Comparison of ENCODE assay signal across 8 cellular contexts in genomic region chr16:58515125-58515870, GRCh38. TPM values are rescaled to one million over a fixed set of nuclear protein-coding genes. Genes with fewer than 3 reads are reported as not detected.
DNase-seq lines count a peak whose midpoint lies in the region; ATAC-seq and TF ChIP-seq lines count a peak whose summit lies in the region.

Gene SETD6 (plus strand): TSS chr16:58515517. CDS start chr16:58515538, 21 bp downstream.

- TF ChIP-seq CTCF in HCT116 (IDR thresholded peaks at IDR 0.05 in 2 of 3, conservative IDR thresholded peaks at IDR 0.05 in 1 of 3; ENCODE audit: borderline replicate concordance in 1 of 3, insufficient read depth in 1 of 3, low read depth in 2 of 3, low read length in 2 of 3): no peak; a peak in 1 of 6 replicates
- peak in 3 of 4 experiments; percentile 18 to 31 (median 26) for TF ChIP-seq CTCF in uterus (IDR thresholded peaks at IDR 0.05)

- H3K9ac ChIP-seq in HCT116 (ENCODE audit: low read length): peak within 1 kb of the TSS; percentile 92

- H3K27ac ChIP-seq in HCT116 (ENCODE audit: low read depth, low read length) (peak within 1 kb of the TSS; percentile 88), right cardiac atrium (ENCODE audit: low read length) (peak within 1 kb of the TSS; percentile 31), uterus (peak within 1 kb of the TSS; percentile 68 to 75)

- H3K4me3 Mint-ChIP-seq in T-helper 1 cell treated with Interleukin-12 subunit alpha and Interleukin-12 subunit beta and Interleukin-4 antibody, amounts not matched to agents 30 μg/mL and 1 μg/mL, for 36 hours: peak within 1 kb of the TSS; percentile 84

- H3K27me3 Mint-ChIP-seq in T-helper 1 cell treated with Interleukin-12 subunit alpha and Interleukin-12 subunit beta and Interleukin-4 antibody, amounts not matched to agents 30 μg/mL and 1 μg/mL, for 36 hours (ENCODE audit: low read depth): no peaks in the 10 kb centered on the region

- H3K36me3 ChIP-seq in HCT116 (ENCODE audit: control insufficient read depth in 1 of 2, insufficient read depth in 2 of 2, low read length in 2 of 2) (peaks cover 26 to 54% of the 10 kb centered on the region in 2 experiments), uterus (no peaks in the 10 kb centered on the region)

- peaks cover 15% of the 10 kb centered on the region for H3K36me3 Mint-ChIP-seq in T-helper 1 cell treated with Interleukin-12 subunit alpha and Interleukin-12 subunit beta and Interleukin-4 antibody, amounts not matched to agents 30 μg/mL and 1 μg/mL, for 36 hours (ENCODE audit: low read depth)

- intact Hi-C loops in HCT116 (cut with micrococcal nuclease) (loop anchor here (1.0 kb wide), 1 partner anchor 146 kb away; no protein-coding TSS in a partner anchor), right cardiac atrium (cut with DNase I) (loop anchor here in 2 of 4 donors (10.0 kb wide), 3 partner anchors 120 to 240 kb away; no protein-coding TSS in a partner anchor), uterus (cut with DNase I; ENCODE audit: low total_unique reads) (no loop called here)

- peaks cover 27% of the 10 kb centered on the region for H3K4me1 Mint-ChIP-seq in T-helper 1 cell treated with Interleukin-12 subunit alpha and Interleukin-12 subunit beta and Interleukin-4 antibody, amounts not matched to agents 30 μg/mL and 1 μg/mL, for 36 hours (ENCODE audit: low read depth)

- RAD21 ChIA-PET in HCT116 (lab: Charles Lee; ENCODE audit: low non-redundant PET in 1 of 2, low total read pairs in 2 of 2, uncharacterized antibody in 2 of 2, unreplicated experiment in 2 of 2): no interaction called here

- peak within 1 kb of the TSS; percentile 32 for H3K27ac Mint-ChIP-seq in T-helper 1 cell treated with Interleukin-12 subunit alpha and Interleukin-12 subunit beta and Interleukin-4 antibody, amounts not matched to agents 30 μg/mL and 1 μg/mL, for 36 hours

- no peak for TF ChIP-seq RAD21 in HCT116 (IDR thresholded peaks at IDR 0.05; ENCODE audit: low read depth)

- WGBS in right cardiac atrium: under 1% methylated on average over 80 of the region's 80 CpGs

- CTCF ChIA-PET in HCT116 (lab: Charles Lee): interaction anchor here (0.8 to 4.8 kb wide), 2 partner anchors 146 kb away, joined by 6 to 35 read pairs; no protein-coding TSS in a partner anchor

- H3K9me3 ChIP-seq in HCT116 (ENCODE audit: control insufficient read depth in 1 of 2, insufficient read depth in 1 of 2, low read depth in 1 of 2, low read length in 2 of 2) (no peaks in the 10 kb centered on the region), right cardiac atrium (ENCODE audit: control insufficient read depth, low read length) (no peaks in the 10 kb centered on the region), uterus (no peaks in the 10 kb centered on the region)

- H4K20me1 ChIP-seq in HCT116 (ENCODE audit: insufficient read depth): no peaks in the 10 kb centered on the region; the same call in 1 of the 2 replicates

- H3K4me3 ChIP-seq in HCT116 (replicated peaks in 1 of 2; ENCODE audit: low read depth in 1 of 2, low read length in 2 of 2) (peak within 1 kb of the TSS; percentile 72 to 85), right cardiac atrium (ENCODE audit: low read length) (peak within 1 kb of the TSS; percentile 56), uterus (peak within 1 kb of the TSS; percentile 64 to 83)

- H2AFZ ChIP-seq in HCT116 (ENCODE audit: low read depth, low read length, poor library complexity, severe bottlenecking): no peak within 1 kb of the TSS

- ATAC-seq in HCT116: peak; percentile 80
- peak; percentile 94 to 95 for ATAC-seq in right cardiac atrium

- H3K4me1 ChIP-seq in HCT116 (ENCODE audit: control insufficient read depth in 1 of 2, insufficient read depth in 2 of 2, low read length in 2 of 2) (peaks cover 5 to 22% of the 10 kb centered on the region in 2 experiments; a peak in 3 of 4 replicates), right cardiac atrium (ENCODE audit: control insufficient read depth, insufficient read depth, low read length) (peaks cover 5% of the 10 kb centered on the region), uterus (peaks cover 0 to 4% of the 10 kb centered on the region in 2 donors)

- TF ChIP-seq POLR2A in GM10847 (IDR thresholded peaks at IDR 0.05; ENCODE audit: extremely low read depth, insufficient read length) (peak; percentile 46), HCT116 (IDR thresholded peaks at IDR 0.05; ENCODE audit: borderline replicate concordance, extremely low read depth, insufficient read depth, insufficient read length) (peak; percentile 60), uterus (IDR thresholded peaks at IDR 0.05) (peak in 1 of 2 donors; percentile 34)

- peaks cover 89% of the 10 kb centered on the region for H3K79me2 ChIP-seq in HCT116 (ENCODE audit: insufficient read depth, low read length)

- POLR2A ChIA-PET in HCT116 (lab: Charles Lee): interaction anchor here (1.3 kb wide), 1 partner anchor 146 kb away, joined by 3 read pairs; no protein-coding TSS in a partner anchor

- H3K9me3 Mint-ChIP-seq in T-helper 1 cell treated with Interleukin-12 subunit alpha and Interleukin-12 subunit beta and Interleukin-4 antibody, amounts not matched to agents 30 μg/mL and 1 μg/mL, for 36 hours: no peaks in the 10 kb centered on the region

- BruUV-seq in HCT116 (replicated peaks; lab: Mats Ljungman, UMichigan): no TSS peak

- no peaks in the 10 kb centered on the region for H3K27me3 ChIP-seq in HCT116 (ENCODE audit: insufficient read depth, low read length)
- no peaks in the 10 kb centered on the region for H3K27me3 ChIP-seq in right cardiac atrium (ENCODE audit: control insufficient read depth, insufficient read depth)
- H3K27me3 ChIP-seq in uterus: no peaks in the 10 kb centered on the region

- no peaks in the 10 kb centered on the region for H3K9me2 ChIP-seq in HCT116 (ENCODE audit: insufficient read depth)

- H3K4me2 ChIP-seq in HCT116 (ENCODE audit: low read length): peak within 1 kb of the TSS; percentile 97

- DNase-seq in HCT116 (ENCODE audit: low read depth, low spot score) (peak; percentile 70), NAMALWA (ENCODE audit: low spot score) (peak; percentile 83), anterior cingulate cortex (lab: John Stamatoyannopoulos, UW) (peak; percentile 48 to 94 (median 82)), right cardiac atrium (peak; percentile 90 to 95 (median 94)), pulmonary artery endothelial cell (ENCODE audit: low read depth, low spot score) (peak; percentile 65), uterus (peak; percentile 83 to 87)

TF ChIP-seq in HCT116, 20 proteins besides CTCF, POLR2A, EP300 and RAD21:
- TF ChIP-seq POLR2AphosphoS5 (IDR thresholded peaks at IDR 0.05; ENCODE audit: low read depth, low read length) (peak; percentile 81), ZFX (IDR thresholded peaks at IDR 0.05) (peak; percentile 70; the same call in 1 of the 2 replicates), MAX (IDR thresholded peaks at IDR 0.05) (peak; percentile 99), CBX3 (IDR thresholded peaks at IDR 0.05; ENCODE audit: low read depth) (no peak; the same call in 1 of the 2 replicates), ATF3 (IDR thresholded peaks at IDR 0.05) (no peak), ELF1 (IDR thresholded peaks at IDR 0.05; ENCODE audit: borderline replicate concordance, low read depth) (no peak; the same call in 1 of the 2 replicates), SP1 (IDR thresholded peaks at IDR 0.05; ENCODE audit: low read depth) (peak; percentile 25; the same call in 1 of the 2 replicates), SIN3A (IDR thresholded peaks at IDR 0.05; ENCODE audit: low read depth) (peak; percentile 96)

RNA-seq across cellular contexts. Expression of gene SETD6, which starts in this region (rescaled TPM):
- total RNA-seq in HCT116 (2021; ENCODE audit: unreplicated experiment) (26.6 TPM), right cardiac atrium (10 to 100 TPM in 2 of 4 donors, 1 to 10 TPM in 2; 9.7 to 12.4 (median 11.1) TPM), pulmonary artery endothelial cell (9.8 and 11.0 TPM in 2 replicates), uterus (100 to 1,000 TPM in 1 of 4 donors, 10 to 100 TPM in 3; 22.4 to 157 (median 43.0) TPM)
- polyA plus RNA-seq in HCT116 (2012): 13.3 and 15.1 TPM in 2 replicates
- polyA plus RNA-seq in right cardiac atrium: 8.5 TPM

Comparison
In these comparisons a context has a peak if more than half of its experiments do, and no peak if none do; other contexts are left out.
1. Peak in every context shown above with its lines: DNase-seq, ATAC-seq, H3K4me3 ChIP-seq and H3K27ac ChIP-seq.
2. H3K27ac ChIP-seq: peak in every context shown above with its lines; median percentile 88 in HCT116; 72 in uterus; 31 in right cardiac atrium.
3. CTCF ChIP-seq: peak in uterus (3 of 4); none in HCT116 (0 of 3).